17 cellular contexts compared by ENCODE assay signal in the genomic region with DNA sequence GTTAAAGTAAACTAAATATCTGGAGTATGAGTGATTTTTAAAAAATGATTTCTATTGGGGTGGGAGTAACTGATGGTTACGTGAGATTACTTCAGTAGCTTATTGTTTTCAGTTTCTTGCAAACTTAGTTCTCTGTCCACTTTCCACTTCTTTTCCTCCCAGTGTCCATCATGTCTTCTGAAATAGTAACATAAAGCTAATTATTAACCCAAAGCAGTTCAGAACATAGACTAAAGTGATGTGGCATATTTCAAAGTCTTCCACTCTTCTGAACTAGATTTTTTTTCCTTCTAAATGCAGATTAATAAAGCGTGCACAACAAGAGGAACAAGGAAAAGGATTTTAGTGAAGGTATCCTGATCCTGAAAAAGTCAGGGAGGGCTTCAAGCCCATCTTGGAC.
A peak's percentile ranks its signal among the peaks of the same experiment; 100 is the strongest.
DNase-seq lines count a peak whose midpoint lies in the region; ATAC-seq, FAIRE-seq and TF ChIP-seq lines count a peak whose summit lies in the region.
"Had no signal": no experiment of that assay in that cellular context is flagged by ENCODE, and none has a peak within 500 bp of the region (broad histone marks: within the 10 kb centered on the region; RNA-seq: fewer than 3 reads in every experiment).

No MANE protein-coding gene starts in this region.

- TF ChIP-seq CTCF in liver (IDR thresholded peaks at IDR 0.05; ENCODE audit: low read depth, low read length, missing input control), result no peak

- ATAC-seq in GM18909 (IDR thresholded peaks at IDR 0.05; ENCODE audit: poor library complexity, unreplicated experiment), result peak; percentile 37
- ATAC-seq in GM18520 (IDR thresholded peaks at IDR 0.05; ENCODE audit: unreplicated experiment), result no peak
- ATAC-seq: Right ventricle myocardium inferior had no signal

- DNase-seq in small intestine (peak; percentile 17), iPS-NIHi7 (ENCODE audit: extremely low spot score) (no peak), GM12892 (ENCODE audit: insufficient read length) (no peak)
- no peak for DNase-seq in activated CD4-positive, alpha-beta T cell treated with anti-CD3 and anti-CD28 coated beads, Interleukin-2, amount 50 U/mL, for 4 hours
- DNase-seq: CD8-positive, alpha-beta memory T cell; GOT3; NCI-H1092 treated with DMSO at 0.1 percent for 48 hours; NCI-H1694 treated with DMSO at 0.1 percent for 48 hours; NCI-H345; NCI-H69 had no signal

- H3K9ac ChIP-seq in endocrine pancreas (ENCODE audit: control insufficient read depth, insufficient read depth, low read length), result no peak overlapping the region
- H3K9ac ChIP-seq in liver (ENCODE audit: low read depth in 1 of 2, low read length in 2 of 2), result peak overlapping the region in 1 of 2 donors; percentile 16
- H3K9ac ChIP-seq: KMS-11 had no signal

- no peaks in the 10 kb centered on the region for H3K36me3 ChIP-seq in endocrine pancreas (ENCODE audit: control insufficient read depth, insufficient read depth, low read length)
- peaks cover 0 to 7% (median 2%) of the 10 kb centered on the region in 4 donors for H3K36me3 ChIP-seq in liver (ENCODE audit: control insufficient read depth in 4 of 4, insufficient read depth in 3 of 4, low read depth in 1 of 4, low read length in 3 of 4)
- peaks cover 0 to 9% of the 10 kb centered on the region in 2 donors for H3K36me3 ChIP-seq in small intestine (ENCODE audit: control insufficient read depth in 2 of 2, insufficient read depth in 2 of 2, low read length in 2 of 2)

- TF ChIP-seq POLR2A in GM12892 (IDR thresholded peaks at IDR 0.05; ENCODE audit: low read depth, low read length), result no peak

- H3K4me3 ChIP-seq in endocrine pancreas (ENCODE audit: control insufficient read depth, insufficient read depth, low read length) (peak overlapping the region; percentile 31), liver (ENCODE audit: low read depth in 1 of 3, low read length in 3 of 3) (peak overlapping the region in 1 of 3 donors; percentile 33), small intestine (ENCODE audit: low read depth in 1 of 2, low read length in 2 of 2) (no peak overlapping the region)
- H3K4me3 ChIP-seq: SK-N-MC had no signal

- H3K4me1 ChIP-seq in endocrine pancreas (ENCODE audit: control insufficient read depth, insufficient read depth, low read length) (peaks cover 26% of the 10 kb centered on the region), liver (ENCODE audit: control insufficient read depth in 4 of 4, insufficient read depth in 4 of 4, low read length in 3 of 4) (peaks cover 3 to 20% (median 15%) of the 10 kb centered on the region in 4 donors), small intestine (ENCODE audit: control insufficient read depth in 2 of 2, insufficient read depth in 1 of 2, low read depth in 1 of 2, low read length in 1 of 2) (no peaks in the 10 kb centered on the region)

- TF ChIP-seq RAD21 in liver (IDR thresholded peaks at IDR 0.05), result peak in 1 of 2 donors; percentile 19

- WGBS in liver, result 41% methylated on average over 2 of the region's 2 CpGs
- 51 to 75% (median 65%) methylated on average over 2 of the region's 2 CpGs for WGBS in small intestine, 3 donors

- FAIRE-seq in small intestine (lab: Jason Lieb, UNC) (no peak), GM12892 (lab: Jason Lieb, UNC) (no peak)

- H3K27me3 ChIP-seq in endocrine pancreas (ENCODE audit: control insufficient read depth, insufficient read depth, low read length) (no peaks in the 10 kb centered on the region), liver (ENCODE audit: control insufficient read depth in 4 of 4, insufficient read depth in 4 of 4, low read length in 3 of 4) (no peaks in the 10 kb centered on the region), small intestine (ENCODE audit: control insufficient read depth in 2 of 2, insufficient read depth in 2 of 2, low read length in 2 of 2) (no peaks in the 10 kb centered on the region)

- H3K27ac ChIP-seq in liver (ENCODE audit: low read depth in 1 of 2, low read length in 2 of 2) (peak overlapping the region; percentile 40 to 70), small intestine (ENCODE audit: low read depth in 1 of 2, low read length in 1 of 2) (no peak overlapping the region)
- H3K27ac ChIP-seq: KMS-11, SK-N-MC had no signal

- H3K9me3 ChIP-seq in endocrine pancreas (ENCODE audit: control insufficient read depth, low read length), result no peaks in the 10 kb centered on the region
- no peaks in the 10 kb centered on the region for H3K9me3 ChIP-seq in liver (ENCODE audit: control insufficient read depth in 4 of 4, low read length in 3 of 4)
- no peaks in the 10 kb centered on the region for H3K9me3 ChIP-seq in small intestine (ENCODE audit: control insufficient read depth, low read depth)

TF ChIP-seq in liver, 16 proteins besides CTCF, POLR2A, EP300 and RAD21:
- TF ChIP-seq, protein P1, sequence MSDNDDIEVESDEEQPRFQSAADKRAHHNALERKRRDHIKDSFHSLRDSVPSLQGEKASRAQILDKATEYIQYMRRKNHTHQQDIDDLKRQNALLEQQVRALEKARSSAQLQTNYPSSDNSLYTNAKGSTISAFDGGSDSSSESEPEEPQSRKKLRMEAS (IDR thresholded peaks at IDR 0.05), result peak; percentile 8
- TF ChIP-seq HNF4A (conservative IDR thresholded peaks at IDR 0.05) (peak; percentile 6 to 63), YY1 (IDR thresholded peaks at IDR 0.05) (peak; percentile 79), RXRA (IDR thresholded peaks at IDR 0.05) (peak in 1 of 2 donors; percentile 29), SP1 (IDR thresholded peaks at IDR 0.05) (peak; percentile 37), HNF4G (IDR thresholded peaks at IDR 0.05) (no peak), EGR1 (IDR thresholded peaks at IDR 0.05; ENCODE audit: low read depth in 2 of 2) (no peak), TAF1 (conservative IDR thresholded peaks at IDR 0.05) (no peak)
- TF ChIP-seq, protein P2, sequence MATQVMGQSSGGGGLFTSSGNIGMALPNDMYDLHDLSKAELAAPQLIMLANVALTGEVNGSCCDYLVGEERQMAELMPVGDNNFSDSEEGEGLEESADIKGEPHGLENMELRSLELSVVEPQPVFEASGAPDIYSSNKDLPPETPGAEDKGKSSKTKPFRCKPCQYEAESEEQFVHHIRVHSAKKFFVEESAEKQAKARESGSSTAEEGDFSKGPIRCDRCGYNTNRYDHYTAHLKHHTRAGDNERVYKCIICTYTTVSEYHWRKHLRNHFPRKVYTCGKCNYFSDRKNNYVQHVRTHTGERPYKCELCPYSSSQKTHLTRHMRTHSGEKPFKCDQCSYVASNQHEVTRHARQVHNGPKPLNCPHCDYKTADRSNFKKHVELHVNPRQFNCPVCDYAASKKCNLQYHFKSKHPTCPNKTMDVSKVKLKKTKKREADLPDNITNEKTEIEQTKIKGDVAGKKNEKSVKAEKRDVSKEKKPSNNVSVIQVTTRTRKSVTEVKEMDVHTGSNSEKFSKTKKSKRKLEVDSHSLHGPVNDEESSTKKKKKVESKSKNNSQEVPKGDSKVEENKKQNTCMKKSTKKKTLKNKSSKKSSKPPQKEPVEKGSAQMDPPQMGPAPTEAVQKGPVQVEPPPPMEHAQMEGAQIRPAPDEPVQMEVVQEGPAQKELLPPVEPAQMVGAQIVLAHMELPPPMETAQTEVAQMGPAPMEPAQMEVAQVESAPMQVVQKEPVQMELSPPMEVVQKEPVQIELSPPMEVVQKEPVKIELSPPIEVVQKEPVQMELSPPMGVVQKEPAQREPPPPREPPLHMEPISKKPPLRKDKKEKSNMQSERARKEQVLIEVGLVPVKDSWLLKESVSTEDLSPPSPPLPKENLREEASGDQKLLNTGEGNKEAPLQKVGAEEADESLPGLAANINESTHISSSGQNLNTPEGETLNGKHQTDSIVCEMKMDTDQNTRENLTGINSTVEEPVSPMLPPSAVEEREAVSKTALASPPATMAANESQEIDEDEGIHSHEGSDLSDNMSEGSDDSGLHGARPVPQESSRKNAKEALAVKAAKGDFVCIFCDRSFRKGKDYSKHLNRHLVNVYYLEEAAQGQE (IDR thresholded peaks at IDR 0.05), result peak; percentile 28
- TF ChIP-seq, protein P3, sequence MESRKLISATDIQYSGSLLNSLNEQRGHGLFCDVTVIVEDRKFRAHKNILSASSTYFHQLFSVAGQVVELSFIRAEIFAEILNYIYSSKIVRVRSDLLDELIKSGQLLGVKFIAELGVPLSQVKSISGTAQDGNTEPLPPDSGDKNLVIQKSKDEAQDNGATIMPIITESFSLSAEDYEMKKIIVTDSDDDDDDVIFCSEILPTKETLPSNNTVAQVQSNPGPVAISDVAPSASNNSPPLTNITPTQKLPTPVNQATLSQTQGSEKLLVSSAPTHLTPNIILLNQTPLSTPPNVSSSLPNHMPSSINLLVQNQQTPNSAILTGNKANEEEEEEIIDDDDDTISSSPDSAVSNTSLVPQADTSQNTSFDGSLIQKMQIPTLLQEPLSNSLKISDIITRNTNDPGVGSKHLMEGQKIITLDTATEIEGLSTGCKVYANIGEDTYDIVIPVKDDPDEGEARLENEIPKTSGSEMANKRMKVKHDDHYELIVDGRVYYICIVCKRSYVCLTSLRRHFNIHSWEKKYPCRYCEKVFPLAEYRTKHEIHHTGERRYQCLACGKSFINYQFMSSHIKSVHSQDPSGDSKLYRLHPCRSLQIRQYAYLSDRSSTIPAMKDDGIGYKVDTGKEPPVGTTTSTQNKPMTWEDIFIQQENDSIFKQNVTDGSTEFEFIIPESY (IDR thresholded peaks at IDR 0.05), result no peak

Comparison
In these comparisons a context has a peak if more than half of its experiments do, and no peak if none do; other contexts are left out.
1. H3K27ac ChIP-seq: peak in liver (2 of 2); none in small intestine (0 of 2).